ENCODE assay signal across 9 cellular contexts in genomic region chr1:54547601-54548388, GRCh38. TPM values are rescaled to one million over a fixed set of nuclear protein-coding genes. Genes with fewer than 3 reads are reported as not detected.
DNase-seq lines count a peak whose midpoint lies in the region; ATAC-seq and TF ChIP-seq lines count a peak whose summit lies in the region.
"Had no signal": no experiment of that assay in that cellular context is flagged by ENCODE, and none has a peak within 500 bp of the region (broad histone marks: within the 10 kb centered on the region; RNA-seq: fewer than 3 reads in every experiment).

Gene ACOT11, plus strand, starts transcription at chr1:54548228. Its CDS starts 82 bp downstream, at chr1:54548310.

- peak within 1 kb of the TSS; percentile 15; the same call in 1 of the 2 replicates for H3K27ac ChIP-seq in IMR-90 (ENCODE audit: insufficient read depth, low read length)
- H3K27ac ChIP-seq in cardiac muscle cell: peak within 1 kb of the TSS; percentile 95

- H3K4me1 ChIP-seq in IMR-90 (ENCODE audit: control insufficient read depth, insufficient read depth, low read length) (peaks cover 12% of the 10 kb centered on the region), cardiac muscle cell (ENCODE audit: low read depth) (peaks cover 34% of the 10 kb centered on the region)

- H3K4me3 ChIP-seq in IMR-90 (ENCODE audit: insufficient read depth, low read depth, low read length) (no peak within 1 kb of the TSS), cardiac muscle cell (peak within 1 kb of the TSS; percentile 22)

- intact Hi-C loops in IMR-90 (cut with micrococcal nuclease) (no loop called here), posterior cingulate gyrus (cut with DNase I) (no loop called here)

- no peaks in the 10 kb centered on the region for H3K9me3 Mint-ChIP-seq in WTC11
- H3K9me3 Mint-ChIP-seq: CD4-positive, CD25-positive, alpha-beta regulatory T cell had no signal

- WGBS in IMR-90 (ENCODE audit: extremely low coverage in 2 of 2, insufficient read length in 1 of 2), 2 experiments: 19% methylated on average over 9 of the region's 25 CpGs; no CpG with 5 or more reads in 1 of the 2 experiments

- H4K5ac ChIP-seq in IMR-90 (ENCODE audit: low read depth, low read length): peak within 1 kb of the TSS; percentile 14; the same call in 1 of the 2 replicates

- DNase-seq in 8988T: peak; percentile 47
- DNase-seq in IMR-90: peak; percentile 66
- DNase-seq in WTC11 (ENCODE audit: low spot score): peak; percentile 45
- peak; percentile 87 to 91 for DNase-seq in cardiac muscle cell (ENCODE audit: low read depth in 1 of 2, low spot score in 1 of 2)
- peak; percentile 70 to 96 (median 80) for DNase-seq in posterior cingulate gyrus
- no peak for DNase-seq in activated effector memory CD4-positive, alpha-beta T cell treated with anti-CD3 and anti-CD28 coated beads, Interleukin-2, amount 50 U/mL, for 16 hours
- no peak for DNase-seq in SIG-M5 (lab: John Stamatoyannopoulos, UW)
- DNase-seq: CD4-positive, CD25-positive, alpha-beta regulatory T cell had no signal

- CTCF ChIA-PET in IMR-90 (lab: Yijun Ruan, JAX) (interaction anchor here (1.9 kb wide), 1 partner anchor 10 kb away, joined by 6 read pairs; no protein-coding TSS in a partner anchor), WTC11 (lab: Charles Lee) (interaction anchor here (0.6 to 3.0 kb wide), 35 partner anchors 11 to 466 kb away, joined by 3 to 25 read pairs (median 4); partner anchors contain the start of gene TTC22)

- H3K36me3 ChIP-seq in IMR-90 (ENCODE audit: control insufficient read depth, insufficient read depth, low read length) (no peaks in the 10 kb centered on the region), cardiac muscle cell (no peaks in the 10 kb centered on the region)

- no TSS peak for BruUV-seq in IMR-90 (replicated peaks; lab: Mats Ljungman, UMichigan)

- no peak for TF ChIP-seq RAD21 in IMR-90 (IDR thresholded peaks at IDR 0.05; ENCODE audit: low read length)

- dilution Hi-C loops in IMR-90 (cut with HindIII; ENCODE audit: low sequenced_read_pairs, unreplicated experiment): no loop called here

- H2BK120ac ChIP-seq in IMR-90 (ENCODE audit: low read depth, low read length): peak within 1 kb of the TSS; percentile 62; the same call in 1 of the 2 replicates

- no peak within 1 kb of the TSS for H3K4me3 Mint-ChIP-seq in WTC11
- H3K4me3 Mint-ChIP-seq: CD4-positive, CD25-positive, alpha-beta regulatory T cell had no signal

- no peak within 1 kb of the TSS; the same call in 2 of the 3 replicates for H2BK15ac ChIP-seq in IMR-90 (ENCODE audit: low read depth, low read length)

- H3K56ac ChIP-seq in IMR-90 (ENCODE audit: extremely low read depth, insufficient read depth, low read length): no peak within 1 kb of the TSS

- H3K23ac ChIP-seq in IMR-90 (ENCODE audit: low read depth, low read length): no peak within 1 kb of the TSS

- H2AK5ac ChIP-seq in IMR-90 (ENCODE audit: low read depth, low read length): peak within 1 kb of the TSS; percentile 3; the same call in 1 of the 2 replicates

- H3K4me2 ChIP-seq in IMR-90 (ENCODE audit: low read depth, low read length): no peak within 1 kb of the TSS; the same call in 1 of the 2 replicates

- no peak for TF ChIP-seq POLR2A in IMR-90 (IDR thresholded peaks at IDR 0.05; ENCODE audit: low read depth, low read length)

- H3K14ac ChIP-seq in IMR-90 (replicated peaks; ENCODE audit: low read depth, low read length): no peak within 1 kb of the TSS; the same call in none of the 2 replicates

- peak within 1 kb of the TSS; percentile 32 for H2BK5ac ChIP-seq in IMR-90 (ENCODE audit: low read depth, low read length, poor library complexity, severe bottlenecking)

- no peak within 1 kb of the TSS for H3K27ac Mint-ChIP-seq in WTC11
- H3K27ac Mint-ChIP-seq: CD4-positive, CD25-positive, alpha-beta regulatory T cell had no signal

- peak; percentile 27 for TF ChIP-seq CTCF in IMR-90 (conservative IDR thresholded peaks at IDR 0.05; ENCODE audit: low read depth, low read length)
- no peak for TF ChIP-seq CTCF in WTC11 (IDR thresholded peaks at IDR 0.05)
- TF ChIP-seq CTCF in cardiac muscle cell (IDR thresholded peaks at IDR 0.05; ENCODE audit: low read depth, low read length): peak; percentile 62

- no peaks in the 10 kb centered on the region for H4K20me1 ChIP-seq in IMR-90 (ENCODE audit: insufficient read depth, low read length)

- H3K9me3 ChIP-seq in IMR-90 (ENCODE audit: control insufficient read depth, insufficient read depth, low read length): no peaks in the 10 kb centered on the region
- H3K9me3 ChIP-seq in cardiac muscle cell (ENCODE audit: low read depth): no peaks in the 10 kb centered on the region

- no peak within 1 kb of the TSS for H3K18ac ChIP-seq in IMR-90 (ENCODE audit: low read depth, low read length)

- H3K9ac ChIP-seq in IMR-90 (ENCODE audit: low read depth, low read length): no peak within 1 kb of the TSS

- peak within 1 kb of the TSS; percentile 73 to 77; a peak in 2 of 4 replicates for H4K8ac ChIP-seq in IMR-90 (ENCODE audit: low read depth in 2 of 2, low read length in 2 of 2)

- H3K27me3 Mint-ChIP-seq in WTC11 (ENCODE audit: low read depth): no peaks in the 10 kb centered on the region

- H2AFZ ChIP-seq in IMR-90 (replicated peaks; ENCODE audit: low read length, poor library complexity): peak within 1 kb of the TSS; percentile 88

- H4K91ac ChIP-seq in IMR-90 (ENCODE audit: insufficient read depth, low read depth, low read length): peak within 1 kb of the TSS; percentile 74

- POLR2A ChIA-PET in IMR-90 (lab: Charles Lee; ENCODE audit: unreplicated experiment) (no interaction called here), WTC11 (lab: Charles Lee) (interaction anchor here (0.8 to 1.7 kb wide), 4 partner anchors 11 to 75 kb away, joined by 3 to 7 read pairs (median 3); partner anchors contain the start of gene FAM151A)

- H3K79me1 ChIP-seq in IMR-90 (ENCODE audit: low read depth in 1 of 2, low read length in 2 of 2): no peaks in the 10 kb centered on the region

- no peaks in the 10 kb centered on the region for H3K36me3 Mint-ChIP-seq in WTC11
- H3K36me3 Mint-ChIP-seq: CD4-positive, CD25-positive, alpha-beta regulatory T cell had no signal

- peak; percentile 91 for ATAC-seq in IMR-90 (ENCODE audit: low read depth)
- ATAC-seq in WTC11: peak; percentile 85
- no peak for ATAC-seq in HG03571 (IDR thresholded peaks at IDR 0.05; ENCODE audit: unreplicated experiment)

- peak within 1 kb of the TSS; percentile 68 for H2AK9ac ChIP-seq in IMR-90 (replicated peaks; ENCODE audit: low read depth, low read length, poor library complexity)

- peak within 1 kb of the TSS; percentile 63; the same call in 1 of the 2 replicates for H3K4ac ChIP-seq in IMR-90 (ENCODE audit: low read depth, low read length)

- peak within 1 kb of the TSS; percentile 36; the same call in 1 of the 2 replicates for H2BK20ac ChIP-seq in IMR-90 (ENCODE audit: low read depth, low read length)

- in situ Hi-C loops in IMR-90 (cut with MboI; ENCODE audit: low sequenced_read_pairs): no loop called here

- H3K9me1 ChIP-seq in IMR-90 (ENCODE audit: insufficient read depth, low read length): peaks cover 9% of the 10 kb centered on the region; the same call in 1 of the 2 replicates

- peaks cover 28% of the 10 kb centered on the region for H3K4me1 Mint-ChIP-seq in WTC11

- no peaks in the 10 kb centered on the region for H3K27me3 ChIP-seq in IMR-90 (ENCODE audit: control insufficient read depth, insufficient read depth, low read length)
- H3K27me3 ChIP-seq in cardiac muscle cell: no peaks in the 10 kb centered on the region

TF ChIP-seq in IMR-90, 13 proteins besides CTCF, POLR2A, EP300 and RAD21 (continues in another document):
- peak; percentile 52; the same call in 1 of the 2 replicates for TF ChIP-seq MAZ (IDR thresholded peaks at IDR 0.05; ENCODE audit: borderline replicate concordance, low read depth, low read length)
- TF ChIP-seq SMC3 (IDR thresholded peaks at IDR 0.05; ENCODE audit: low read depth, low read length): peak; percentile 26; the same call in 1 of the 2 replicates
- TF ChIP-seq BHLHE40 (IDR thresholded peaks at IDR 0.05; ENCODE audit: low read depth, low read length): no peak
- TF ChIP-seq ELK1 (IDR thresholded peaks at IDR 0.05; ENCODE audit: borderline replicate concordance, low read depth, low read length): no peak
- TF ChIP-seq RFX5 (IDR thresholded peaks at IDR 0.05; ENCODE audit: low read depth, low read length): no peak
- no peak for TF ChIP-seq RCOR1 (IDR thresholded peaks at IDR 0.05; ENCODE audit: insufficient replicate concordance, low read length)

TF ChIP-seq in WTC11, 78 proteins besides CTCF, POLR2A, EP300 and RAD21:
- no peak for TF ChIP-seq ZSCAN18 (CRISPR knock-in tag; IDR thresholded peaks at IDR 0.05)
- TF ChIP-seq HMGA2 (CRISPR knock-in tag; IDR thresholded peaks at IDR 0.05): no peak
- TF ChIP-seq ELF4 (CRISPR knock-in tag; IDR thresholded peaks at IDR 0.05; ENCODE audit: low read depth): no peak
- TF ChIP-seq MLX (CRISPR knock-in tag; IDR thresholded peaks at IDR 0.05): no peak

RNA-seq across cellular contexts. Expression of gene ACOT11, which starts in this region (rescaled TPM):
- 2.5 TPM in 2 replicates for total RNA-seq in IMR-90 (2012; rRNA removed)
- polyA plus RNA-seq in IMR-90 (2012; rRNA removed): 2.7 and 3.1 TPM in 2 replicates
- polyA plus RNA-seq in IMR-90 (2012; cell fraction: cytosol; rRNA removed): 1.0 and 1.8 TPM in 2 replicates
- polyA plus RNA-seq in IMR-90 (2012; cell fraction: nucleus; rRNA removed; ENCODE audit: low replicate concordance): 4.2 and 8.7 TPM in 2 replicates
- 3.8 to 4.4 TPM (median 4.2 TPM) in 3 replicates for total RNA-seq in WTC11 (2021)
- total RNA-seq in cardiac muscle cell: 16.9 and 33.4 TPM in 2 replicates
- 23.8 and 24.2 TPM in 2 replicates for polyA plus RNA-seq in cardiac muscle cell

Comparison
In these comparisons a context has a peak if more than half of its experiments do, and no peak if none do; other contexts are left out.
1. DNase-seq: peak in 8988T (single experiment), IMR-90 (single experiment), WTC11 (single experiment), cardiac muscle cell (2 of 2) and posterior cingulate gyrus (10 of 10); none in activated effector memory CD4-positive, alpha-beta T cell treated with anti-CD3 and anti-CD28 coated beads, Interleukin-2, amount 50 U/mL, for 16 hours (single experiment) and SIG-M5 (single experiment).